In genomic region chr11:134334796-134335571, GRCh38 we compare ENCODE assay signal across 1 cellular context.
A peak's percentile ranks its signal among the peaks of the same experiment; 100 is the strongest.
TF ChIP-seq lines count a peak whose summit lies in the region.

No MANE protein-coding gene starts in this region.

TF ChIP-seq in HCT116, 20 proteins besides CTCF, POLR2A, EP300 and RAD21:
- no peak for TF ChIP-seq EGR1 (IDR thresholded peaks at IDR 0.05; ENCODE audit: low read depth)
- no peak for TF ChIP-seq ELF1 (IDR thresholded peaks at IDR 0.05; ENCODE audit: borderline replicate concordance, low read depth)
- TF ChIP-seq ZNF274 (IDR thresholded peaks at IDR 0.05; ENCODE audit: low read depth, low read length): no peak
- peak; percentile 31; the same call in 1 of the 2 replicates for TF ChIP-seq FOSL1 (IDR thresholded peaks at IDR 0.05; ENCODE audit: low read depth)
- TF ChIP-seq TCF7L2 (IDR thresholded peaks at IDR 0.05; ENCODE audit: borderline replicate concordance, extremely low read depth, insufficient read depth, insufficient read length): peak; percentile 43
- no peak for TF ChIP-seq POLR2AphosphoS5 (IDR thresholded peaks at IDR 0.05; ENCODE audit: low read depth, low read length)
- TF ChIP-seq EZH2phosphoT487 (IDR thresholded peaks at IDR 0.05; ENCODE audit: borderline replicate concordance): no peak
- 0 out of 2 replicates have a peak, but pooled peaks have one; percentile 24 for TF ChIP-seq JUND (IDR thresholded peaks at IDR 0.05)
- TF ChIP-seq REST (IDR thresholded peaks at IDR 0.05; ENCODE audit: low read depth): no peak
- TF ChIP-seq SRF (IDR thresholded peaks at IDR 0.05; ENCODE audit: low read depth): no peak
TF ChIP-seq in HCT116: peak in this region for 3.
